ENCODE assay signal across 35 cellular contexts in genomic region chr17:44255915-44256314, GRCh38. TPM values are rescaled to one million over a fixed set of nuclear protein-coding genes. Genes with fewer than 3 reads are reported as not detected.
"Had no signal": no experiment of that assay in that cellular context is flagged by ENCODE, and none has a peak within 500 bp of the region (broad histone marks: within the 10 kb centered on the region; RNA-seq: fewer than 3 reads in every experiment).

No MANE protein-coding gene starts in this region.

- DNase-seq: activated CD4-positive, alpha-beta memory T cell treated with anti-CD3 and anti-CD28 coated beads for 36 hours; activated CD4-positive, alpha-beta T cell treated with anti-CD3 and anti-CD28 coated beads, Interleukin-2, amount 10 ng/mL, durations not matched to agents 24 days and 14 days; activated CD4-positive, CD25-positive, alpha-beta regulatory T cell treated with anti-CD3 and anti-CD28 coated beads, Interleukin-2, amount 50 U/mL, for 72 hours; activated CD8-positive, alpha-beta memory T cell treated with anti-CD3 and anti-CD28 coated beads, Interleukin-2, amount 50 U/mL, for 4 hours; activated gamma-delta T cell; activated naive CD4-positive, alpha-beta T cell treated with anti-CD3 and anti-CD28 coated beads, Interleukin-2, amount 10 ng/mL, durations not matched to agents 7 days and 5 days; activated naive CD8-positive, alpha-beta T cell treated with anti-CD3 and anti-CD28 coated beads, Interleukin-2, amount 10 ng/mL, durations not matched to agents 7 days and 5 days; activated T-cell treated with anti-CD3 and anti-CD28 coated beads, Interleukin-2, amount 50 U/mL, for 24 hours; brain microvascular endothelial cell; cortex of kidney; effector memory CD8-positive, alpha-beta T cell; foreskin fibroblast; head of caudate nucleus; hippocampal formation; left cardiac atrium; left ventricle myocardium superior; mucosa of descending colon; posterior cingulate gyrus; spleen; stimulated activated naive CD4-positive, alpha-beta T cell; T-helper 2 cell; tibial artery; upper lobe of right lung had no signal

- ATAC-seq: effector memory CD8-positive, alpha-beta T cell; esophagus mucosa; left cardiac atrium; left ventricle myocardium superior; mucosa of descending colon; natural killer cell treated with Interleukin-12 subunit alpha and Interleukin-12 subunit beta and Interleukin-15 and Interleukin-18, amount 100 ng/mL, for 72 hours; right cardiac atrium; upper lobe of right lung had no signal

- H3K4me3 ChIP-seq: ascending aorta, mucosa of descending colon, spleen, suprapubic skin, tibial artery, upper lobe of right lung had no signal

- FAIRE-seq: endothelial cell of umbilical vein, keratinocyte had no signal

- H3K27ac ChIP-seq: ascending aorta, brain microvascular endothelial cell, spleen, suprapubic skin, tibial artery, upper lobe of right lung had no signal

- H3K4me1 ChIP-seq: ascending aorta, spleen, suprapubic skin, tibial artery, upper lobe of right lung had no signal

- H3K27me3 ChIP-seq: ascending aorta, suprapubic skin, upper lobe of right lung had no signal

- H3K36me3 ChIP-seq: ascending aorta, brain microvascular endothelial cell, spleen, suprapubic skin, tibial artery, upper lobe of right lung had no signal

- H3K9me3 ChIP-seq: ascending aorta, mucosa of descending colon, spleen, suprapubic skin, tibial artery, upper lobe of right lung had no signal

RNA-seq across cellular contexts. Expression of gene SLC4A1, which starts 12.0 kb away (rescaled TPM):
- total RNA-seq: activated CD4-positive, alpha-beta memory T cell treated with anti-CD3 and anti-CD28 coated beads for 36 hours; activated CD4-positive, alpha-beta T cell treated with anti-CD3 and anti-CD28 coated beads, Interleukin-2, amount 10 ng/mL, durations not matched to agents 24 days and 14 days; activated CD8-positive, alpha-beta memory T cell treated with anti-CD3 and anti-CD28 coated beads for 36 hours; activated naive CD8-positive, alpha-beta T cell treated with anti-CD3 and anti-CD28 coated beads, Interleukin-2, amount 10 ng/mL, durations not matched to agents 7 days and 5 days; chondrocyte; endothelial cell of umbilical vein; esophagus mucosa; left ventricle myocardium superior; lung microvascular endothelial cell; mucosa of descending colon; myocyte; natural killer cell treated with Interleukin-12 subunit alpha and Interleukin-12 subunit beta and Interleukin-15 and Interleukin-18, amount 100 ng/mL, for 72 hours; osteoblast had no signal
- polyA plus RNA-seq: endothelial cell of umbilical vein, keratinocyte had no signal

RNA-seq across cellular contexts. Expression of gene RUNDC3A, which starts 52.5 kb away (rescaled TPM):
- total RNA-seq: activated CD4-positive, alpha-beta memory T cell treated with anti-CD3 and anti-CD28 coated beads for 36 hours; ascending aorta; endothelial cell of umbilical vein; lung microvascular endothelial cell; osteoblast had no signal
